Comparison of ENCODE assay signal across 8 cellular contexts in genomic region chr13:32267836-32268439, GRCh38. TPM values are rescaled to one million over a fixed set of nuclear protein-coding genes. Genes with fewer than 3 reads are reported as not detected.
DNase-seq lines count a peak whose midpoint lies in the region; ATAC-seq and TF ChIP-seq lines count a peak whose summit lies in the region.

No MANE protein-coding gene starts in this region.

- no peaks in the 10 kb centered on the region for H3K4me1 ChIP-seq in A673 (ENCODE audit: insufficient read depth, low read length, poor library complexity, severe bottlenecking)
- H3K4me1 ChIP-seq in fibroblast of lung (ENCODE audit: control insufficient read depth, extremely low read depth, insufficient read depth, low read length), result peaks cover 3% of the 10 kb centered on the region

- BruUV-seq in A673 (replicated peaks; lab: Mats Ljungman, UMichigan), result no TSS peak

- POLR2A ChIA-PET in A673 (lab: Charles Lee; ENCODE audit: low non-redundant PET), result no interaction called here

- ATAC-seq in GM18511 (IDR thresholded peaks at IDR 0.05; ENCODE audit: unreplicated experiment) (peak; percentile 81), HG03460 (IDR thresholded peaks at IDR 0.05; ENCODE audit: unreplicated experiment) (peak; percentile 91)

- no peaks in the 10 kb centered on the region for H4K20me1 ChIP-seq in fibroblast of lung (ENCODE audit: control insufficient read depth, extremely low read depth, insufficient read depth, low read length)

- H3K4me2 ChIP-seq in fibroblast of lung (ENCODE audit: extremely low read depth, insufficient read depth, low read length), result no peak overlapping the region

- TF ChIP-seq CTCF in A673 (conservative IDR thresholded peaks at IDR 0.05; ENCODE audit: low read depth, low read length) (peak; percentile 33), fibroblast of lung (conservative IDR thresholded peaks at IDR 0.05 in 1 of 2, IDR thresholded peaks at IDR 0.05 in 1 of 2; ENCODE audit: low read depth in 1 of 2, low read length in 2 of 2) (peak; percentile 19 to 33)

- H3K9ac ChIP-seq in fibroblast of lung (ENCODE audit: insufficient read depth, low read length), result no peak overlapping the region

- no peak for DNase-seq in A673 (ENCODE audit: low spot score)
- DNase-seq in activated CD4-positive, alpha-beta T cell treated with anti-CD3 and anti-CD28 coated beads, Interleukin-2, amount 50 U/mL, for 48 hours, result peak; percentile 60 to 67
- no peak for DNase-seq in fibroblast of lung (ENCODE audit: low read depth in 2 of 2)
- DNase-seq in stimulated activated CD4-positive, alpha-beta T cell treated with anti-CD3 and anti-CD28 coated beads, Interleukin-2, amount 100 ng/mL, for 24 hours, result peak; percentile 64 to 65
- no peak for DNase-seq in putamen (ENCODE audit: low spot score)
- no peak for DNase-seq in SW 1271 (lab: John Stamatoyannopoulos, UW)

- no peaks in the 10 kb centered on the region for H3K79me2 ChIP-seq in fibroblast of lung (ENCODE audit: control insufficient read depth, insufficient read depth, low read length)

- H3K27me3 ChIP-seq in A673 (replicated peaks; ENCODE audit: insufficient read depth, low read depth, low read length, poor library complexity) (no peaks in the 10 kb centered on the region), fibroblast of lung (ENCODE audit: control insufficient read depth, insufficient read depth, low read length) (no peaks in the 10 kb centered on the region)

- intact Hi-C loops in A673 (cut with micrococcal nuclease; ENCODE audit: unreplicated experiment), result no loop called here

- H3K27ac ChIP-seq in A673 (ENCODE audit: low read depth, low read length, poor library complexity, severe bottlenecking), result no peak overlapping the region
- no peak overlapping the region for H3K27ac ChIP-seq in fibroblast of lung (ENCODE audit: insufficient read depth, low read length)

- H3K4me3 ChIP-seq in A673 (ENCODE audit: low read depth, low read length, poor library complexity, severe bottlenecking) (no peak overlapping the region), fibroblast of lung (replicated peaks in 1 of 4; ENCODE audit: control extremely low read depth in 1 of 4, insufficient read depth in 1 of 4, low read depth in 3 of 4, low read length in 4 of 4) (no peak overlapping the region)

- CTCF ChIA-PET in A673 (lab: Charles Lee), result no interaction called here

- H3K9me3 ChIP-seq in A673 (ENCODE audit: low read depth, low read length, poor library complexity, severe bottlenecking) (no peaks in the 10 kb centered on the region), fibroblast of lung (ENCODE audit: control insufficient read depth, insufficient read depth, low read depth, low read length) (no peaks in the 10 kb centered on the region)

- no peak overlapping the region for H2AFZ ChIP-seq in fibroblast of lung (ENCODE audit: low read length)

- no peaks in the 10 kb centered on the region for H3K36me3 ChIP-seq in A673 (ENCODE audit: insufficient read depth, low read length, poor library complexity, severe bottlenecking)
- H3K36me3 ChIP-seq in fibroblast of lung (ENCODE audit: control insufficient read depth, insufficient read depth, low read length), result no peaks in the 10 kb centered on the region

RNA-seq across cellular contexts. Expression of gene ZAR1L, which starts 47.2 kb away (rescaled TPM):
- total RNA-seq in A673 (2021) (not detected in 2 replicates), fibroblast of lung (not detected in 2 replicates)
- polyA plus RNA-seq in fibroblast of lung, result not detected in 2 replicates
- polyA plus RNA-seq in fibroblast of lung (2012), result not detected in 2 replicates
- polyA minus RNA-seq in fibroblast of lung (ENCODE audit: low replicate concordance), result not detected in 2 replicates

RNA-seq across cellular contexts. Expression of gene BRCA2, which starts 47.4 kb away (rescaled TPM):
- 35.9 and 47.2 TPM in 2 replicates for total RNA-seq in A673 (2021)
- total RNA-seq in fibroblast of lung, result 2.1 and 4.5 TPM in 2 replicates
- 2.0 and 3.2 TPM in 2 replicates for polyA plus RNA-seq in fibroblast of lung
- 1.2 and 3.3 TPM in 2 replicates for polyA plus RNA-seq in fibroblast of lung (2012)
- polyA minus RNA-seq in fibroblast of lung (ENCODE audit: low replicate concordance), result 0.43 and 1.5 TPM in 2 replicates

Comparison
In these comparisons a context has a peak if more than half of its experiments do, and no peak if none do; other contexts are left out.
1. DNase-seq: peak in activated CD4-positive, alpha-beta T cell treated with anti-CD3 and anti-CD28 coated beads, Interleukin-2, amount 50 U/mL, for 48 hours (2 of 2) and stimulated activated CD4-positive, alpha-beta T cell treated with anti-CD3 and anti-CD28 coated beads, Interleukin-2, amount 100 ng/mL, for 24 hours (2 of 2); none in A673 (single experiment), fibroblast of lung (0 of 2), putamen (single experiment) and SW 1271 (0 of 2).